In genomic region chr12:10716277-10716676, GRCh38 we compare ENCODE assay signal across 10 cellular contexts. TPM values are rescaled to one million over a fixed set of nuclear protein-coding genes. Genes with fewer than 3 reads are reported as not detected.
DNase-seq lines count a peak whose midpoint lies in the region; ATAC-seq and TF ChIP-seq lines count a peak whose summit lies in the region.
"Had no signal": no experiment of that assay in that cellular context is flagged by ENCODE, and none has a peak within 500 bp of the region (broad histone marks: within the 10 kb centered on the region; RNA-seq: fewer than 3 reads in every experiment).

No MANE protein-coding gene starts in this region.

- H4K91ac ChIP-seq in mesenchymal stem cell (ENCODE audit: low read length): no peak overlapping the region

- H3K4me1 ChIP-seq in Loucy (ENCODE audit: insufficient read depth, low read length, poor library complexity, severe bottlenecking) (peaks cover 47% of the 10 kb centered on the region), breast epithelium (peaks cover 0 to 18% of the 10 kb centered on the region in 2 donors), mesenchymal stem cell (ENCODE audit: control insufficient read depth, insufficient read depth, low read depth, low read length) (peaks cover 1% of the 10 kb centered on the region), testis (peaks cover 43% of the 10 kb centered on the region)
- H3K4me1 ChIP-seq in CD8-positive, alpha-beta T cell (ENCODE audit: insufficient read depth, low read length): peaks cover 24% of the 10 kb centered on the region

- H3K36me3 ChIP-seq in Loucy (ENCODE audit: insufficient read depth, low read length): peaks cover 36% of the 10 kb centered on the region; the same call in 1 of the 2 replicates
- H3K36me3 ChIP-seq in breast epithelium: peaks cover 2% of the 10 kb centered on the region
- H3K36me3 ChIP-seq in mesenchymal stem cell (ENCODE audit: control insufficient read depth in 1 of 2, insufficient read depth in 2 of 2, low read depth in 1 of 2, low read length in 2 of 2): peaks cover 9 to 47% of the 10 kb centered on the region in 2 experiments
- H3K36me3 ChIP-seq in testis (ENCODE audit: low read depth, missing control alignments): no peaks in the 10 kb centered on the region
- H3K36me3 ChIP-seq in CD8-positive, alpha-beta T cell (ENCODE audit: insufficient read depth, low read length): no peaks in the 10 kb centered on the region

- H3K27ac Mint-ChIP-seq in CD8-positive, alpha-beta T cell: no peak overlapping the region

- TF ChIP-seq CTCF in Loucy (conservative IDR thresholded peaks at IDR 0.05; ENCODE audit: low read length) (no peak), breast epithelium (IDR thresholded peaks at IDR 0.05) (no peak), testis (IDR thresholded peaks at IDR 0.05) (no peak)
- TF ChIP-seq CTCF in CD8-positive, alpha-beta T cell (IDR thresholded peaks at IDR 0.05): no peak

- no peak overlapping the region for H2BK12ac ChIP-seq in mesenchymal stem cell (ENCODE audit: low read length in 2 of 2)

- WGBS in mesenchymal stem cell: 67% methylated on average over 1 of the region's 4 CpGs
- WGBS in testis, 2 donors: 49 to 53% methylated on average over 4 of the region's 4 CpGs

- H3K4me2 ChIP-seq in Loucy (ENCODE audit: low read depth, low read length, poor library complexity, severe bottlenecking) (peak overlapping the region; percentile 74), mesenchymal stem cell (ENCODE audit: low read length, poor library complexity, severe bottlenecking) (peak overlapping the region; percentile 51)

- H3K9me3 ChIP-seq in Loucy (ENCODE audit: insufficient read depth, low read depth, low read length) (no peaks in the 10 kb centered on the region), breast epithelium (no peaks in the 10 kb centered on the region), mesenchymal stem cell (ENCODE audit: control insufficient read depth, low read length) (no peaks in the 10 kb centered on the region), testis (no peaks in the 10 kb centered on the region)
- no peaks in the 10 kb centered on the region for H3K9me3 ChIP-seq in CD8-positive, alpha-beta T cell (ENCODE audit: low read length)

- H3K27me3 Mint-ChIP-seq in CD8-positive, alpha-beta T cell (ENCODE audit: low read depth): no peaks in the 10 kb centered on the region
- H3K27me3 Mint-ChIP-seq: stimulated activated naive CD8-positive, alpha-beta T cell treated with anti-CD3 and anti-CD28 coated beads, Interleukin-15, amount 100 ng/mL, for 72 hours had no signal

- no peak overlapping the region for H3K14ac ChIP-seq in mesenchymal stem cell (ENCODE audit: low read length in 2 of 2)

- peaks cover 2% of the 10 kb centered on the region; the same call in 1 of the 2 replicates for H3F3A ChIP-seq in Loucy (ENCODE audit: low read depth)

- peaks cover 45% of the 10 kb centered on the region for H3K4me1 Mint-ChIP-seq in CD8-positive, alpha-beta T cell (ENCODE audit: low read depth)

- H2BK15ac ChIP-seq in mesenchymal stem cell (ENCODE audit: low read depth, poor library complexity, severe bottlenecking): no peak overlapping the region

- peaks cover 32% of the 10 kb centered on the region for H4K20me1 ChIP-seq in Loucy (ENCODE audit: insufficient read depth, low read length, poor library complexity, severe bottlenecking)

- intact Hi-C loops in breast epithelium (cut with DNase I; ENCODE audit: low total_unique reads): no loop called here
- intact Hi-C loops in testis (cut with DNase I; ENCODE audit: low total_unique reads): no loop called here
- intact Hi-C loops in CD8-positive, alpha-beta T cell (cut with DNase I, micrococcal nuclease): no loop called here

- H3K9me2 ChIP-seq in Loucy (replicated peaks; ENCODE audit: low read depth, low read length): no peaks in the 10 kb centered on the region

- peak overlapping the region; percentile 56 for H3K9ac ChIP-seq in Loucy (ENCODE audit: low read depth, low read length, poor library complexity, severe bottlenecking)
- H3K9ac ChIP-seq in mesenchymal stem cell (ENCODE audit: low read length): peak overlapping the region; percentile 96

- H3K27ac ChIP-seq in breast epithelium (peak overlapping the region; percentile 81 to 100), mesenchymal stem cell (ENCODE audit: low read length, poor library complexity, severe bottlenecking) (peak overlapping the region; percentile 96), testis (peak overlapping the region; percentile 69 to 70)
- no peak overlapping the region for H3K27ac ChIP-seq in CD8-positive, alpha-beta T cell (ENCODE audit: low read depth, low read length)

- H3K18ac ChIP-seq in mesenchymal stem cell (ENCODE audit: low read depth in 1 of 2, low read length in 2 of 2): peak overlapping the region in 1 of 2 experiments; percentile 25

- H3K79me1 ChIP-seq in mesenchymal stem cell (replicated peaks; ENCODE audit: low read length, poor library complexity, severe bottlenecking): peaks cover 4% of the 10 kb centered on the region

- no peak for TF ChIP-seq POLR2A in breast epithelium (IDR thresholded peaks at IDR 0.05)
- TF ChIP-seq POLR2A in testis (IDR thresholded peaks at IDR 0.05): no peak

- no peak overlapping the region for H2BK5ac ChIP-seq in mesenchymal stem cell (ENCODE audit: low read depth, low read length, poor library complexity, severe bottlenecking)

- no peak for ATAC-seq in CD8-positive, alpha-beta T cell

- peaks cover 61% of the 10 kb centered on the region for H3K79me2 ChIP-seq in Loucy (ENCODE audit: insufficient read depth, low read length)

- H3K4me3 Mint-ChIP-seq in CD8-positive, alpha-beta T cell: no peak overlapping the region

- H2AFZ ChIP-seq in Loucy (ENCODE audit: low read length) (no peak overlapping the region), mesenchymal stem cell (ENCODE audit: low read depth, low read length) (no peak overlapping the region)

- H3K27me3 ChIP-seq in Loucy (ENCODE audit: insufficient read depth, low read length, poor library complexity, severe bottlenecking): no peaks in the 10 kb centered on the region
- H3K27me3 ChIP-seq in breast epithelium: no peaks in the 10 kb centered on the region
- no peaks in the 10 kb centered on the region for H3K27me3 ChIP-seq in mesenchymal stem cell (ENCODE audit: control insufficient read depth in 1 of 2, insufficient read depth in 1 of 2, low read length in 2 of 2)
- no peaks in the 10 kb centered on the region for H3K27me3 ChIP-seq in testis
- no peaks in the 10 kb centered on the region for H3K27me3 ChIP-seq in CD8-positive, alpha-beta T cell (ENCODE audit: insufficient read depth, low read length)

- H4K8ac ChIP-seq in mesenchymal stem cell (ENCODE audit: low read length): no peak overlapping the region

- peaks cover 34% of the 10 kb centered on the region for H3K36me3 Mint-ChIP-seq in CD8-positive, alpha-beta T cell

- no peak overlapping the region for H3K23ac ChIP-seq in mesenchymal stem cell (ENCODE audit: low read length in 2 of 2)

- H3K4me3 ChIP-seq in Loucy (ENCODE audit: low read length, poor library complexity, severe bottlenecking) (peak overlapping the region; percentile 94), breast epithelium (peak overlapping the region in 2 of 3 donors; percentile 14 to 48), mesenchymal stem cell (ENCODE audit: insufficient read depth in 1 of 2, low read depth in 1 of 2, low read length in 2 of 2) (peak overlapping the region in 1 of 2 experiments; percentile 99), testis (no peak overlapping the region)
- H3K4me3 ChIP-seq in CD8-positive, alpha-beta T cell (ENCODE audit: low read depth, low read length): no peak overlapping the region

- no peak overlapping the region for H3K4ac ChIP-seq in mesenchymal stem cell (ENCODE audit: low read depth in 1 of 2, low read length in 2 of 2)

- CTCF ChIA-PET in CD8-positive, alpha-beta T cell (lab: Charles Lee): no interaction called here

- H2AK5ac ChIP-seq in mesenchymal stem cell (ENCODE audit: low read length, severe bottlenecking): peak overlapping the region; percentile 35

- no peak overlapping the region for H2BK120ac ChIP-seq in mesenchymal stem cell (ENCODE audit: low read depth, low read length)

- DNase-seq in breast epithelium (ENCODE audit: low spot score in 2 of 2) (no peak), mesenchymal stem cell (no peak), testis (no peak), kidney glomerular epithelial cell (lab: John Stamatoyannopoulos, UW) (no peak), Kasumi-1 (lab: John Stamatoyannopoulos, UW) (no peak), activated gamma-delta T cell (lab: John Stamatoyannopoulos, UW) (no peak)
- no peak for DNase-seq in CD8-positive, alpha-beta T cell
- DNase-seq: NCI-H1694 treated with DMSO at 0.1 percent for 48 hours; stimulated activated naive CD8-positive, alpha-beta T cell treated with anti-CD3 and anti-CD28 coated beads, Interleukin-15, amount 100 ng/mL, for 72 hours had no signal

- POLR2A ChIA-PET in CD8-positive, alpha-beta T cell (lab: Charles Lee): no interaction called here

- H3K9me3 Mint-ChIP-seq in CD8-positive, alpha-beta T cell: no peaks in the 10 kb centered on the region
- H3K9me3 Mint-ChIP-seq: stimulated activated naive CD8-positive, alpha-beta T cell treated with anti-CD3 and anti-CD28 coated beads, Interleukin-15, amount 100 ng/mL, for 72 hours had no signal

RNA-seq across cellular contexts. Expression of gene YBX3, which starts 6.8 kb away (rescaled TPM):
- 100 to 1,000 TPM; 262 to 381 (median 290) TPM for total RNA-seq in breast epithelium
- 130 TPM for polyA plus RNA-seq in mesenchymal stem cell (2013, experiment 1 of 2)
- polyA plus RNA-seq in mesenchymal stem cell (2013, experiment 2 of 2): 127 TPM
- total RNA-seq in testis: 100 to 1,000 TPM; 493 to 511 TPM
- polyA plus RNA-seq in testis (ENCODE audit: insufficient read depth, low read depth, low replicate concordance): 1,385 TPM
- total RNA-seq in CD8-positive, alpha-beta T cell: 100 to 1,000 TPM; 257 to 273 TPM

RNA-seq across cellular contexts. Expression of gene STYK1, which starts 42.4 kb away (rescaled TPM):
- 1 to 10 TPM in 2 of 3 donors, under 1 TPM in 1; 0.32 to 4.9 (median 3.5) TPM for total RNA-seq in breast epithelium
- 0.01 TPM for polyA plus RNA-seq in mesenchymal stem cell (2013, experiment 1 of 2)
- 0.01 TPM for polyA plus RNA-seq in mesenchymal stem cell (2013, experiment 2 of 2)
- total RNA-seq in testis: under 1 TPM; 0.24 to 0.50 TPM
- 0.26 TPM for polyA plus RNA-seq in testis (ENCODE audit: insufficient read depth, low read depth, low replicate concordance)
- under 1 TPM; 0.57 to 0.89 TPM for total RNA-seq in CD8-positive, alpha-beta T cell

Comparison
In these comparisons a context has a peak if more than half of its experiments do, and no peak if none do; other contexts are left out.
1. H3K4me3 ChIP-seq: peak in Loucy (single experiment) and breast epithelium (2 of 3); none in testis (0 of 2) and CD8-positive, alpha-beta T cell (single experiment).